Comparison of ENCODE assay signal across 14 cellular contexts in genomic region chr14:61584258-61584657, GRCh38.
DNase-seq lines count a peak whose midpoint lies in the region; ATAC-seq and TF ChIP-seq lines count a peak whose summit lies in the region.
"Had no signal": no experiment of that assay in that cellular context is flagged by ENCODE, and none has a peak within 500 bp of the region (broad histone marks: within the 10 kb centered on the region; RNA-seq: fewer than 3 reads in every experiment).

No MANE protein-coding gene starts in this region.

- DNase-seq in AG08396 (ENCODE audit: low spot score) (peak; percentile 53), M059J (ENCODE audit: low read depth) (peak; percentile 92), dedifferentiated amniotic fluid mesenchymal stem cell (ENCODE audit: extremely low spot score) (peak; percentile 61), lung (ENCODE audit: low spot score) (no peak)
- DNase-seq: activated T-cell treated with anti-CD3 and anti-CD28 coated beads, Interleukin-2, amount 50 U/mL, for 4 hours; erythroblast; GDM1; NCI-H524; SJCRH30 had no signal

- WGBS in lung, 2 donors, result 64 to 83% methylated on average over 2 of the region's 2 CpGs

- H3K36me3 ChIP-seq in lung (ENCODE audit: control insufficient read depth in 2 of 2, insufficient read depth in 2 of 2, low read length in 2 of 2), result peaks cover 0 to 1% of the 10 kb centered on the region in 2 donors
- H3K36me3 ChIP-seq: SJCRH30, vagina had no signal

- ATAC-seq in lung (ENCODE audit: insufficient read depth, low FRiP score) (peak; percentile 19), GM18519 (IDR thresholded peaks at IDR 0.05; ENCODE audit: low FRiP score, unreplicated experiment) (no peak), HG02870 (IDR thresholded peaks at IDR 0.05; ENCODE audit: unreplicated experiment) (no peak), HG02571 (IDR thresholded peaks at IDR 0.05; ENCODE audit: unreplicated experiment) (no peak), HG03135 (IDR thresholded peaks at IDR 0.05; ENCODE audit: unreplicated experiment) (no peak)
- ATAC-seq: activated T-cell treated with anti-CD3 and anti-CD28 coated beads, Interleukin-2, amount 50 U/mL, for 4 hours had no signal

- no peak for TF ChIP-seq CTCF in lung (IDR thresholded peaks at IDR 0.05; ENCODE audit: control extremely low read depth, extremely low read depth)

- H3K4me3 ChIP-seq in lung, result no peak overlapping the region
- H3K4me3 ChIP-seq: SJCRH30, vagina had no signal

- H3K9me3 ChIP-seq in lung (ENCODE audit: control insufficient read depth in 2 of 2, insufficient read depth in 1 of 2, low read length in 1 of 2), result no peaks in the 10 kb centered on the region
- H3K9me3 ChIP-seq: SJCRH30, vagina had no signal

- no peaks in the 10 kb centered on the region for H3K27me3 ChIP-seq in lung (ENCODE audit: control insufficient read depth, insufficient read depth)
- H3K27me3 ChIP-seq: SJCRH30, vagina had no signal

- peaks cover 10 to 28% of the 10 kb centered on the region in 2 donors for H3K4me1 ChIP-seq in lung (ENCODE audit: control insufficient read depth in 2 of 2, insufficient read depth in 2 of 2, low read length in 2 of 2)

- H3K27ac ChIP-seq in lung (ENCODE audit: low read depth in 1 of 2, low read length in 1 of 2), result peak overlapping the region in 1 of 2 donors; percentile 49
- H3K27ac ChIP-seq: SJCRH30, vagina had no signal
